8 cellular contexts compared by ENCODE assay signal in genomic region chr4:189202182-189202868, GRCh38.
DNase-seq lines count a peak whose midpoint lies in the region; ATAC-seq and TF ChIP-seq lines count a peak whose summit lies in the region.

No MANE protein-coding gene starts in this region.

- TF ChIP-seq CTCF in DOHH2 (IDR thresholded peaks at IDR 0.05; ENCODE audit: low read depth, low read length, poor library complexity, severe bottlenecking) (peak; percentile 87), neutrophil (IDR thresholded peaks at IDR 0.05) (peak; percentile 48)

- H3K27me3 ChIP-seq in DOHH2 (ENCODE audit: control insufficient read depth, low read length) (no peaks in the 10 kb centered on the region), GM23248 (replicated peaks; ENCODE audit: insufficient read depth) (no peaks in the 10 kb centered on the region), neutrophil (no peaks in the 10 kb centered on the region)

- H3K9me3 ChIP-seq in DOHH2 (ENCODE audit: control insufficient read depth, insufficient read depth, low read length) (no peaks in the 10 kb centered on the region), GM23248 (ENCODE audit: low read depth) (no peaks in the 10 kb centered on the region), neutrophil (no peaks in the 10 kb centered on the region)

- H3K27ac ChIP-seq in DOHH2 (ENCODE audit: low read depth, low read length) (no peak overlapping the region), GM23248 (no peak overlapping the region), neutrophil (no peak overlapping the region)

- 3 to 5% methylated on average over 16 of the region's 16 CpGs for WGBS in GM23248 (ENCODE audit: low coverage in 1 of 2, low lambda C conversion rate in 2 of 2, missing lambda C conversion rate in 2 of 2), 2 experiments

- H3F3A ChIP-seq in DOHH2 (ENCODE audit: control insufficient read depth, insufficient read depth) (no peaks in the 10 kb centered on the region), GM23248 (ENCODE audit: insufficient read depth) (no peaks in the 10 kb centered on the region)

- H3K9ac ChIP-seq in GM23248: peak overlapping the region; percentile 63

- no peak for ATAC-seq in GM19395 (IDR thresholded peaks at IDR 0.05; ENCODE audit: unreplicated experiment)

- DNase-seq in GM23248 (peak; percentile 82), NCI-H128 (lab: John Stamatoyannopoulos, UW; ENCODE audit: unreplicated experiment) (peak; percentile 28), UCSD-AML1 (lab: John Stamatoyannopoulos, UW; ENCODE audit: unreplicated experiment) (peak; percentile 41), fibroblast of the conjunctiva (ENCODE audit: low read depth) (peak; percentile 76)
- no peak for DNase-seq in activated CD4-positive, CD25-positive, alpha-beta regulatory T cell (lab: John Stamatoyannopoulos, UW)

- no peaks in the 10 kb centered on the region for H3K9me2 ChIP-seq in DOHH2 (replicated peaks; ENCODE audit: control insufficient read depth, low read length)
- H3K9me2 ChIP-seq in GM23248 (ENCODE audit: insufficient read depth): no peaks in the 10 kb centered on the region

- H3K4me2 ChIP-seq in DOHH2 (ENCODE audit: low read length) (peak overlapping the region; percentile 28; the same call in 1 of the 2 replicates), GM23248 (ENCODE audit: unreplicated experiment) (peak overlapping the region; percentile 93)

- in situ Hi-C loops in GM23248 (cut with MboI): no loop called here

- H3K36me3 ChIP-seq in DOHH2 (ENCODE audit: control insufficient read depth, low read length): no peaks in the 10 kb centered on the region
- H3K36me3 ChIP-seq in GM23248 (ENCODE audit: low read depth): no peaks in the 10 kb centered on the region
- no peaks in the 10 kb centered on the region for H3K36me3 ChIP-seq in neutrophil

- H3K79me2 ChIP-seq in DOHH2 (ENCODE audit: control insufficient read depth, low read length) (no peaks in the 10 kb centered on the region), GM23248 (ENCODE audit: insufficient read depth) (no peaks in the 10 kb centered on the region)

- H3K4me3 ChIP-seq in DOHH2 (ENCODE audit: low read length): no peak overlapping the region
- H3K4me3 ChIP-seq in GM23248: peak overlapping the region; percentile 71
- no peak overlapping the region for H3K4me3 ChIP-seq in neutrophil (ENCODE audit: low read depth in 1 of 2, low read length in 1 of 2)

- peaks cover 4% of the 10 kb centered on the region for H3K4me1 ChIP-seq in DOHH2 (ENCODE audit: control insufficient read depth, low read length)
- H3K4me1 ChIP-seq in GM23248 (ENCODE audit: insufficient read depth): no peaks in the 10 kb centered on the region
- H3K4me1 ChIP-seq in neutrophil (ENCODE audit: control insufficient read depth in 1 of 2, insufficient read depth in 1 of 2, low read depth in 1 of 2, low read length in 1 of 2): no peaks in the 10 kb centered on the region

- peak overlapping the region; percentile 78 for H2AFZ ChIP-seq in GM23248

- H4K20me1 ChIP-seq in DOHH2 (ENCODE audit: control insufficient read depth, insufficient read depth, low read depth, low read length): no peaks in the 10 kb centered on the region
- no peaks in the 10 kb centered on the region for H4K20me1 ChIP-seq in GM23248 (ENCODE audit: insufficient read depth)

Comparison
In these comparisons a context has a peak if more than half of its experiments do, and no peak if none do; other contexts are left out.
1. DNase-seq: peak in GM23248 (single experiment), NCI-H128 (single experiment), UCSD-AML1 (single experiment) and fibroblast of the conjunctiva (single experiment); none in activated CD4-positive, CD25-positive, alpha-beta regulatory T cell (0 of 4).